Comparison of ENCODE assay signal across 10 cellular contexts in the genomic region with DNA sequence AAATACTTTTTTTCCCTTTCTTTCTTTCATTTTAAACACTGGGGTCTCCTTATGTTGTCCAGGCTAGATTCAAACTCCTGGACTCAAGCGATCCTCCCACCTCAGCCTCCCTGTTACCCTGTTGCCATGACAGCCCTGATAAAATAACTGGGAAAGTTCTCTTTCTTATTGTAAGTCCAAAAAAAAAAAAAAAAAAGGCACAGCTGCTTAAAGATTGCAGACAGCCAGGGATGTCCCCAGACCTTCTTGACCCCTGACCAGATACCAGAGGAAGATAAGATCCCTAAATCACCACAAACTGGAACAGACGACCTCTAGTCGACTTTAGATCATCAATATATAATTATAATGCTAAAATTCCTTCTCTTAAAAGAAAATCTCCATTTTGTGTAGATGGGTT. TPM values are rescaled to one million over a fixed set of nuclear protein-coding genes. Genes with fewer than 3 reads are reported as not detected.
DNase-seq lines count a peak whose midpoint lies in the region; ATAC-seq and TF ChIP-seq lines count a peak whose summit lies in the region.
"Had no signal": no experiment of that assay in that cellular context is flagged by ENCODE, and none has a peak within 500 bp of the region (broad histone marks: within the 10 kb centered on the region; RNA-seq: fewer than 3 reads in every experiment).

No MANE protein-coding gene starts in this region.

- TF ChIP-seq CTCF in SU-DHL-6 (IDR thresholded peaks at IDR 0.05; ENCODE audit: insufficient read depth, low read length, poor library complexity, severe bottlenecking) (no peak), epithelial cell of proximal tubule (conservative IDR thresholded peaks at IDR 0.05; ENCODE audit: low read depth, low read length) (no peak)

- H4K20me1 ChIP-seq in SU-DHL-6 (ENCODE audit: low read depth, low read length): no peaks in the 10 kb centered on the region

- peaks cover 14% of the 10 kb centered on the region for H3K4me1 Mint-ChIP-seq in activated naive CD4-positive, alpha-beta T cell treated with anti-CD3 and anti-CD28 coated beads for 36 hours (ENCODE audit: low read depth)
- H3K4me1 Mint-ChIP-seq in stimulated activated naive CD8-positive, alpha-beta T cell treated with anti-CD3 and anti-CD28 coated beads, Interleukin-15, amount 100 ng/mL, for 72 hours: peaks cover 23% of the 10 kb centered on the region

- intact Hi-C loops in activated naive CD4-positive, alpha-beta T cell treated with anti-CD3 and anti-CD28 coated beads for 36 hours (cut with micrococcal nuclease): loop anchor here (1.0 kb wide), 5 partner anchors 13 to 151 kb away; a partner anchor contains a TSS

- H3K9me3 Mint-ChIP-seq in activated naive CD4-positive, alpha-beta T cell treated with anti-CD3 and anti-CD28 coated beads for 36 hours: no peaks in the 10 kb centered on the region
- no peaks in the 10 kb centered on the region for H3K9me3 Mint-ChIP-seq in stimulated activated naive CD8-positive, alpha-beta T cell treated with anti-CD3 and anti-CD28 coated beads, Interleukin-15, amount 100 ng/mL, for 72 hours

- H3K27ac Mint-ChIP-seq in activated naive CD4-positive, alpha-beta T cell treated with anti-CD3 and anti-CD28 coated beads for 36 hours: peak overlapping the region; percentile 87
- peak overlapping the region in 1 of 2 donors; percentile 72 for H3K27ac Mint-ChIP-seq in stimulated activated naive CD8-positive, alpha-beta T cell treated with anti-CD3 and anti-CD28 coated beads, Interleukin-15, amount 100 ng/mL, for 72 hours

- peak overlapping the region; percentile 82 for H2AFZ ChIP-seq in SU-DHL-6 (ENCODE audit: low read depth, low read length, severe bottlenecking)

- H3K27me3 Mint-ChIP-seq in activated naive CD4-positive, alpha-beta T cell treated with anti-CD3 and anti-CD28 coated beads for 36 hours (ENCODE audit: low read depth): no peaks in the 10 kb centered on the region
- H3K27me3 Mint-ChIP-seq in stimulated activated naive CD8-positive, alpha-beta T cell treated with anti-CD3 and anti-CD28 coated beads, Interleukin-15, amount 100 ng/mL, for 72 hours: no peaks in the 10 kb centered on the region

- no peaks in the 10 kb centered on the region for H3K27me3 ChIP-seq in SU-DHL-6 (ENCODE audit: low read length)

- DNase-seq in activated naive CD4-positive, alpha-beta T cell treated with anti-CD3 and anti-CD28 coated beads for 36 hours: no peak
- no peak for DNase-seq in activated naive CD4-positive, alpha-beta T cell treated with anti-CD3 and anti-CD28 coated beads, Interleukin-2, amount 50 U/mL, for 16 hours
- no peak for DNase-seq in epithelial cell of proximal tubule (ENCODE audit: low read depth)
- DNase-seq in stimulated activated naive CD8-positive, alpha-beta T cell treated with anti-CD3 and anti-CD28 coated beads, Interleukin-15, amount 100 ng/mL, for 72 hours: no peak
- DNase-seq in NCI-H1694 (lab: John Stamatoyannopoulos, UW): no peak
- DNase-seq in NCI-H2107 (lab: John Stamatoyannopoulos, UW): no peak
- DNase-seq: stimulated activated CD4-positive, alpha-beta T cell treated with anti-CD3 and anti-CD28 coated beads, Interleukin-4, amount 100 ng/mL, for 1 hour had no signal

- no peaks in the 10 kb centered on the region for H3K79me2 ChIP-seq in SU-DHL-6 (ENCODE audit: insufficient read depth, low read length)

- H3K9ac ChIP-seq in SU-DHL-6 (ENCODE audit: low read length): peak overlapping the region; percentile 70

- peak overlapping the region; percentile 67 for H3K4me3 ChIP-seq in SU-DHL-6 (ENCODE audit: insufficient read depth, low read length, poor library complexity, severe bottlenecking)
- H3K4me3 ChIP-seq in epithelial cell of proximal tubule (ENCODE audit: low read depth, low read length): peak overlapping the region; percentile 94

- peak overlapping the region; percentile 87 for H3K4me3 Mint-ChIP-seq in activated naive CD4-positive, alpha-beta T cell treated with anti-CD3 and anti-CD28 coated beads for 36 hours
- H3K4me3 Mint-ChIP-seq in stimulated activated naive CD8-positive, alpha-beta T cell treated with anti-CD3 and anti-CD28 coated beads, Interleukin-15, amount 100 ng/mL, for 72 hours: peak overlapping the region; percentile 96 to 97

- no peaks in the 10 kb centered on the region for H3K9me3 ChIP-seq in SU-DHL-6 (ENCODE audit: insufficient read depth, low read length)

- H3K36me3 Mint-ChIP-seq in activated naive CD4-positive, alpha-beta T cell treated with anti-CD3 and anti-CD28 coated beads for 36 hours (ENCODE audit: low read depth): peaks cover 7% of the 10 kb centered on the region

- CTCF ChIA-PET in activated naive CD4-positive, alpha-beta T cell treated with anti-CD3 and anti-CD28 coated beads for 36 hours (lab: Charles Lee): interaction anchor here (1.1 to 1.7 kb wide), 2 partner anchors 12 to 16 kb away, joined by 3 to 4 read pairs; no protein-coding TSS in a partner anchor

- ATAC-seq in stimulated activated naive CD8-positive, alpha-beta T cell treated with anti-CD3 and anti-CD28 coated beads, Interleukin-15, amount 100 ng/mL, for 72 hours: no peak
- ATAC-seq in GM21619 (IDR thresholded peaks at IDR 0.05; ENCODE audit: unreplicated experiment): no peak

- H3K27ac ChIP-seq in SU-DHL-6 (ENCODE audit: low read depth, low read length): peak overlapping the region; percentile 40; the same call in 1 of the 2 replicates

- H3K36me3 ChIP-seq in SU-DHL-6 (ENCODE audit: low read length): no peaks in the 10 kb centered on the region

- H3F3A ChIP-seq in SU-DHL-6 (ENCODE audit: insufficient read depth): peaks cover 7% of the 10 kb centered on the region; the same call in 1 of the 2 replicates

- no peaks in the 10 kb centered on the region for H3K9me2 ChIP-seq in SU-DHL-6 (replicated peaks; ENCODE audit: insufficient read depth, low read length)

- peak overlapping the region; percentile 84 for H3K4me2 ChIP-seq in SU-DHL-6 (ENCODE audit: low read depth, low read length, poor library complexity, severe bottlenecking)

RNA-seq across cellular contexts. Expression of a gene that starts 1.1 kb away (rescaled TPM):
- 10 to 100 TPM; 29.3 to 32.1 TPM for total RNA-seq in activated naive CD4-positive, alpha-beta T cell treated with anti-CD3 and anti-CD28 coated beads for 36 hours
- total RNA-seq in epithelial cell of proximal tubule: 78.6 and 91.6 TPM in 2 replicates

RNA-seq across cellular contexts. Expression of a gene that starts 13.3 kb away (rescaled TPM):
- 100 to 1,000 TPM; 117 to 121 TPM for total RNA-seq in activated naive CD4-positive, alpha-beta T cell treated with anti-CD3 and anti-CD28 coated beads for 36 hours
- total RNA-seq in epithelial cell of proximal tubule: 2.2 and 18.6 TPM in 2 replicates

RNA-seq across cellular contexts. Expression of a gene that starts 24.7 kb away (rescaled TPM):
- total RNA-seq in activated naive CD4-positive, alpha-beta T cell treated with anti-CD3 and anti-CD28 coated beads for 36 hours: under 1 TPM; 0.83 to 0.89 TPM
- total RNA-seq in epithelial cell of proximal tubule: not detected in 2 replicates
- total RNA-seq: lower leg skin had no signal

RNA-seq across cellular contexts. Expression of a gene that starts 29.8 kb away (rescaled TPM):
- total RNA-seq in activated naive CD4-positive, alpha-beta T cell treated with anti-CD3 and anti-CD28 coated beads for 36 hours: not detected
- not detected in 2 replicates for total RNA-seq in epithelial cell of proximal tubule

RNA-seq across cellular contexts. Expression of a gene that starts 41.6 kb away (rescaled TPM):
- not detected for total RNA-seq in activated naive CD4-positive, alpha-beta T cell treated with anti-CD3 and anti-CD28 coated beads for 36 hours
- total RNA-seq in epithelial cell of proximal tubule: 0.58 and 1.2 TPM in 2 replicates
